12 cellular contexts compared by ENCODE assay signal in genomic region chr10:117360994-117361667, GRCh38. TPM values are rescaled to one million over a fixed set of nuclear protein-coding genes. Genes with fewer than 3 reads are reported as not detected.
DNase-seq lines count a peak whose midpoint lies in the region; ATAC-seq and TF ChIP-seq lines count a peak whose summit lies in the region.
"Had no signal": no experiment of that assay in that cellular context is flagged by ENCODE, and none has a peak within 500 bp of the region (broad histone marks: within the 10 kb centered on the region; RNA-seq: fewer than 3 reads in every experiment).

No MANE protein-coding gene starts in this region.

- peaks cover 13% of the 10 kb centered on the region for H3F3A ChIP-seq in PC-9 (ENCODE audit: insufficient read depth, low read depth)

- DNase-seq in lung microvascular endothelial cell (ENCODE audit: low read depth in 2 of 2): peak; percentile 37 to 68
- no peak for DNase-seq in PC-9
- no peak for DNase-seq in heart right ventricle
- DNase-seq in activated CD8-positive, alpha-beta memory T cell treated with anti-CD3 and anti-CD28 coated beads for 24 hours: no peak
- no peak for DNase-seq in upper lobe of right lung
- DNase-seq: DMS79, dorsolateral prefrontal cortex, NCI-H1092 had no signal

- H3K4me3 ChIP-seq in PC-9 (no peak overlapping the region), heart right ventricle (no peak overlapping the region), upper lobe of right lung (no peak overlapping the region)
- H3K4me3 ChIP-seq: dorsolateral prefrontal cortex, skin epidermis had no signal

- intact Hi-C loops in PC-9 (cut with micrococcal nuclease; ENCODE audit: unreplicated experiment): no loop called here
- intact Hi-C loops in heart right ventricle (cut with DNase I): no loop called here
- intact Hi-C loops in upper lobe of right lung (cut with DNase I): no loop called here

- H3K9me3 ChIP-seq in PC-9 (ENCODE audit: insufficient read depth, low read depth): no peaks in the 10 kb centered on the region
- H3K9me3 ChIP-seq in heart right ventricle: no peaks in the 10 kb centered on the region
- H3K9me3 ChIP-seq in upper lobe of right lung: no peaks in the 10 kb centered on the region

- H3K36me3 ChIP-seq in PC-9 (ENCODE audit: low read depth) (no peaks in the 10 kb centered on the region), heart right ventricle (no peaks in the 10 kb centered on the region), upper lobe of right lung (no peaks in the 10 kb centered on the region)

- H3K4me1 ChIP-seq in PC-9 (replicated peaks; ENCODE audit: insufficient read depth) (peaks cover 64% of the 10 kb centered on the region), heart right ventricle (peaks cover 0 to 64% (median 39%) of the 10 kb centered on the region in 9 donors), upper lobe of right lung (peaks cover 27% of the 10 kb centered on the region)

- WGBS in heart right ventricle, 2 donors: 43 to 49% methylated on average over 3 of the region's 3 CpGs

- H4K20me1 ChIP-seq in PC-9 (ENCODE audit: insufficient read depth): no peaks in the 10 kb centered on the region

- POLR2A ChIA-PET in PC-9 (lab: Charles Lee; ENCODE audit: unreplicated experiment): no interaction called here

- TF ChIP-seq CTCF in VCaP (conservative IDR thresholded peaks at IDR 0.05): no peak
- no peak for TF ChIP-seq CTCF in PC-9 (conservative IDR thresholded peaks at IDR 0.05)
- no peak for TF ChIP-seq CTCF in heart right ventricle (IDR thresholded peaks at IDR 0.05)
- TF ChIP-seq CTCF in upper lobe of right lung (IDR thresholded peaks at IDR 0.05): no peak

- no peak overlapping the region for H3K4me2 ChIP-seq in PC-9

- BruUV-seq in PC-9 (replicated peaks; lab: Mats Ljungman, UMichigan): no TSS peak

- no peak overlapping the region for H2AFZ ChIP-seq in PC-9

- H3K9me2 ChIP-seq in PC-9 (ENCODE audit: insufficient read depth): no peaks in the 10 kb centered on the region

- CTCF ChIA-PET in PC-9 (lab: Charles Lee): interaction anchor here (0.6 kb wide), 1 partner anchor 1913 kb away, joined by 3 read pairs; no protein-coding TSS in a partner anchor

- ATAC-seq in GM18907 (IDR thresholded peaks at IDR 0.05; ENCODE audit: unreplicated experiment) (peak; percentile 67), HG02798 (IDR thresholded peaks at IDR 0.05; ENCODE audit: poor library complexity, unreplicated experiment) (peak; percentile 71), heart right ventricle (no peak), upper lobe of right lung (no peak)

- H3K27me3 ChIP-seq in PC-9 (ENCODE audit: insufficient read depth, low read depth): no peaks in the 10 kb centered on the region
- no peaks in the 10 kb centered on the region for H3K27me3 ChIP-seq in heart right ventricle
- no peaks in the 10 kb centered on the region for H3K27me3 ChIP-seq in upper lobe of right lung
- H3K27me3 ChIP-seq: dorsolateral prefrontal cortex had no signal

- H3K27ac ChIP-seq in VCaP: peak overlapping the region; percentile 36
- no peak overlapping the region for H3K27ac ChIP-seq in PC-9
- H3K27ac ChIP-seq in heart right ventricle: no peak overlapping the region
- H3K27ac ChIP-seq in upper lobe of right lung: no peak overlapping the region
- H3K27ac ChIP-seq: dorsolateral prefrontal cortex, skin epidermis had no signal

- H3K79me2 ChIP-seq in PC-9 (ENCODE audit: low read depth): peaks cover 83% of the 10 kb centered on the region

RNA-seq across cellular contexts. Expression of gene PDZD8, which starts 14.1 kb away (rescaled TPM):
- total RNA-seq in lung microvascular endothelial cell (8.3 and 13.1 TPM in 2 replicates), PC-9 (2021) (13.1 and 16.0 TPM in 2 replicates), heart right ventricle (10 to 100 TPM; 16.8 to 31.3 (median 23.1) TPM), upper lobe of right lung (38.7 TPM)
- 1 to 10 TPM; 2.0 to 4.1 TPM for polyA plus RNA-seq in heart right ventricle

Comparison
In these comparisons a context has a peak if more than half of its experiments do, and no peak if none do; other contexts are left out.
1. ATAC-seq: peak in GM18907 (single experiment) and HG02798 (single experiment); none in heart right ventricle (0 of 8) and upper lobe of right lung (single experiment).
2. DNase-seq: peak in lung microvascular endothelial cell (2 of 2); none in PC-9 (0 of 2), heart right ventricle (0 of 2), activated CD8-positive, alpha-beta memory T cell treated with anti-CD3 and anti-CD28 coated beads for 24 hours (single experiment) and upper lobe of right lung (single experiment).